Comparison of ENCODE assay signal across 28 cellular contexts in the genomic region with DNA sequence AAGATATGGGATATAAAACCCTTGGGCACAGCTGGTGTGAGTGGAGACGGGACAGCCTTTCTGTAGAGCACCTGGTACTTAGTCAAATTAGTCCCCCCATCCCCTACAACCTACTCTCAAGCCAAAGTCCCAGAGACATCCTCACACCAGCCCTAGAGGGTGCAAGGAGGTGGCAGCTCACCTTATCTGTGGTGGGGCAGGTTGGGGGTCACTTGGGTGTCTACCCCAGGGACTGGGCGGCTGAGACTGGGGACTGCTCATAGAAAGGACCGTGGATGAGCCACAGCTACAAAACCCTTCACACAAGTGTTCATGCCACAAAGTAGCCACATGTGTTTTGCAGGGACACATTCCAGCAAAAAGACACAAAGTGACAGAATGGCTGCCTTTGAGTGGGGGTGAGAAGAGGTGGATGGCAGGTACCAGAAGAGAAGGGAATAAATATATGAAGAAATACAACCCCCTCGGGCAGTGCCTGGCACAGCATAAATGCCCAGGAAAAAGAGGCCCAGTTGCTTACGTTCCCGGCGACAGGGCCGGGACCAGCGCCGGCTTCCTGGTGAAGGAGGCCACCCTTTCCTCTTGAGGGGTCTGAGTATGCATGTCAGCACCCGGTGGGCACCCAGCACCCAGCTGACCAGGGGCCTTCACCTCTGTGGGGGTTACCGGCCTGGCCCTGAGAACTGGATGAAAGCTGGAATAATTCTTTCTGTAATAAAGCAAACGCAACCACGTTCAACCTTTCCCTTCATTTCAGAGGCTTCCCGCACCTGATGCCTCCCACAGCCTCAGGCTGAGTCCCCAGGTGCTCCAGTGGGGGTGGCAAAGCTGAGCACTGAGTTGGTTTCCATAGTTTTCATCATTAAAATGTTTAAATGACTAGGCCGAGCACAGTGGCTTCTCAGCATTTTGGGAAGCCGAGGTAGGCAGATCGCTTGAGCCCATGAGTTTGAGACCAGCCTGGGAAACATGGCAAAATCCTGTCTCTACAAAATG.
"Had no signal": no experiment of that assay in that cellular context is flagged by ENCODE, and none has a peak within 500 bp of the region (broad histone marks: within the 10 kb centered on the region; RNA-seq: fewer than 3 reads in every experiment).

No MANE protein-coding gene starts in this region.

- H3K27ac Mint-ChIP-seq: activated CD4-positive, alpha-beta memory T cell treated with anti-CD3 and anti-CD28 coated beads for 36 hours; activated CD4-positive, alpha-beta T cell treated with anti-CD3 and anti-CD28 coated beads for 36 hours; activated CD4-positive, alpha-beta T cell treated with anti-CD3 and anti-CD28 coated beads, Interleukin-2, amount 10 ng/mL, durations not matched to agents 24 days and 14 days; activated CD8-positive, alpha-beta memory T cell treated with anti-CD3 and anti-CD28 coated beads, Interleukin-2, amount 10 ng/mL, durations not matched to agents 7 days and 5 days; activated CD8-positive, alpha-beta T cell treated with anti-CD3 and anti-CD28 coated beads, Interleukin-2, amount 10 ng/mL, durations not matched to agents 7 days and 5 days; activated naive CD4-positive, alpha-beta T cell treated with anti-CD3 and anti-CD28 coated beads, Interleukin-2, amount 10 ng/mL, durations not matched to agents 7 days and 5 days; activated naive CD4-positive, alpha-beta T cell treated with anti-CD3 and anti-CD28 coated beads, Interleukin-2, amount 50 U/mL, for 72 hours; activated naive CD8-positive, alpha-beta T cell treated with anti-CD3 and anti-CD28 coated beads, Interleukin-2, amount 10 ng/mL, durations not matched to agents 7 days and 5 days; brain; dendritic cell treated with granulocyte-macrophage colony-stimulating factor and Interleukin-4, amounts not matched to agents 40 ng/mL and 50 ng/mL, for 4 days; endodermal cell had no signal

- FAIRE-seq: colon had no signal

- H3K27me3 Mint-ChIP-seq: central memory CD8-positive, alpha-beta T cell had no signal

- DNase-seq: activated CD4-positive, alpha-beta memory T cell treated with anti-CD3 and anti-CD28 coated beads for 36 hours; activated CD4-positive, alpha-beta T cell treated with anti-CD3 and anti-CD28 coated beads for 36 hours; activated CD4-positive, alpha-beta T cell treated with anti-CD3 and anti-CD28 coated beads, Interleukin-2, amount 10 ng/mL, durations not matched to agents 24 days and 14 days; activated CD4-positive, CD25-positive, alpha-beta regulatory T cell; activated CD4-positive, CD25-positive, alpha-beta regulatory T cell treated with anti-CD3 and anti-CD28 coated beads, Interleukin-2, amount 50 U/mL, for 72 hours; activated CD8-positive, alpha-beta memory T cell treated with anti-CD3 and anti-CD28 coated beads, Interleukin-2, amount 10 ng/mL, durations not matched to agents 7 days and 5 days; activated CD8-positive, alpha-beta memory T cell treated with anti-CD3 and anti-CD28 coated beads, Interleukin-2, amount 50 U/mL, for 4 hours; activated CD8-positive, alpha-beta T cell treated with anti-CD3 and anti-CD28 coated beads, Interleukin-2, amount 10 ng/mL, durations not matched to agents 7 days and 5 days; activated gamma-delta T cell; activated naive CD4-positive, alpha-beta T cell; activated naive CD4-positive, alpha-beta T cell treated with anti-CD3 and anti-CD28 coated beads, Interleukin-2, amount 10 ng/mL, durations not matched to agents 7 days and 5 days; activated naive CD8-positive, alpha-beta T cell treated with anti-CD3 and anti-CD28 coated beads, Interleukin-2, amount 10 ng/mL, durations not matched to agents 7 days and 5 days; activated T-cell treated with anti-CD3 and anti-CD28 coated beads, Interleukin-2, amount 50 U/mL, for 1 hour; activated T-cell treated with anti-CD3 and anti-CD28 coated beads, Interleukin-2, amount 50 U/mL, for 48 hours; dorsolateral prefrontal cortex; effector memory CD4-positive, alpha-beta T cell; endodermal cell; foreskin keratinocyte; gastrocnemius medialis; glutamatergic neuron; heart right ventricle; T-helper 2 cell had no signal

- H3K4me1 Mint-ChIP-seq: activated CD4-positive, alpha-beta T cell treated with anti-CD3 and anti-CD28 coated beads for 36 hours had no signal

- H3K4me3 Mint-ChIP-seq: activated CD4-positive, alpha-beta memory T cell treated with anti-CD3 and anti-CD28 coated beads for 36 hours; activated CD4-positive, alpha-beta T cell treated with anti-CD3 and anti-CD28 coated beads for 36 hours; activated CD4-positive, alpha-beta T cell treated with anti-CD3 and anti-CD28 coated beads, Interleukin-2, amount 10 ng/mL, durations not matched to agents 24 days and 14 days; activated CD8-positive, alpha-beta memory T cell treated with anti-CD3 and anti-CD28 coated beads, Interleukin-2, amount 10 ng/mL, durations not matched to agents 7 days and 5 days; activated CD8-positive, alpha-beta T cell treated with anti-CD3 and anti-CD28 coated beads, Interleukin-2, amount 10 ng/mL, durations not matched to agents 7 days and 5 days; activated naive CD4-positive, alpha-beta T cell treated with anti-CD3 and anti-CD28 coated beads, Interleukin-2, amount 10 ng/mL, durations not matched to agents 7 days and 5 days; activated naive CD8-positive, alpha-beta T cell treated with anti-CD3 and anti-CD28 coated beads, Interleukin-2, amount 10 ng/mL, durations not matched to agents 7 days and 5 days; brain; central memory CD8-positive, alpha-beta T cell; dendritic cell treated with granulocyte-macrophage colony-stimulating factor and Interleukin-4, amounts not matched to agents 40 ng/mL and 50 ng/mL, for 4 days; endodermal cell had no signal

- H3K36me3 Mint-ChIP-seq: activated CD4-positive, alpha-beta memory T cell treated with anti-CD3 and anti-CD28 coated beads for 36 hours; activated CD8-positive, alpha-beta memory T cell treated with anti-CD3 and anti-CD28 coated beads, Interleukin-2, amount 10 ng/mL, durations not matched to agents 7 days and 5 days; activated naive CD4-positive, alpha-beta T cell treated with anti-CD3 and anti-CD28 coated beads, Interleukin-2, amount 10 ng/mL, durations not matched to agents 7 days and 5 days; activated naive CD4-positive, alpha-beta T cell treated with anti-CD3 and anti-CD28 coated beads, Interleukin-2, amount 50 U/mL, for 72 hours; activated naive CD8-positive, alpha-beta T cell treated with anti-CD3 and anti-CD28 coated beads, Interleukin-2, amount 10 ng/mL, durations not matched to agents 7 days and 5 days; brain had no signal

- ATAC-seq: activated CD4-positive, alpha-beta T cell treated with anti-CD3 and anti-CD28 coated beads for 36 hours; activated CD8-positive, alpha-beta memory T cell treated with anti-CD3 and anti-CD28 coated beads, Interleukin-2, amount 10 ng/mL, durations not matched to agents 7 days and 5 days; activated CD8-positive, alpha-beta T cell treated with anti-CD3 and anti-CD28 coated beads, Interleukin-2, amount 10 ng/mL, durations not matched to agents 7 days and 5 days; activated naive CD4-positive, alpha-beta T cell treated with anti-CD3 and anti-CD28 coated beads, Interleukin-2, amount 50 U/mL, for 72 hours; esophagus mucosa; foreskin keratinocyte; gastrocnemius medialis; heart right ventricle had no signal

- H3K9me3 Mint-ChIP-seq: activated CD4-positive, alpha-beta memory T cell treated with anti-CD3 and anti-CD28 coated beads for 36 hours; activated CD4-positive, alpha-beta T cell treated with anti-CD3 and anti-CD28 coated beads, Interleukin-2, amount 10 ng/mL, durations not matched to agents 24 days and 14 days; activated naive CD4-positive, alpha-beta T cell treated with anti-CD3 and anti-CD28 coated beads, Interleukin-2, amount 10 ng/mL, durations not matched to agents 7 days and 5 days; activated naive CD4-positive, alpha-beta T cell treated with anti-CD3 and anti-CD28 coated beads, Interleukin-2, amount 50 U/mL, for 72 hours; activated naive CD8-positive, alpha-beta T cell treated with anti-CD3 and anti-CD28 coated beads, Interleukin-2, amount 10 ng/mL, durations not matched to agents 7 days and 5 days; brain; central memory CD8-positive, alpha-beta T cell; dendritic cell treated with granulocyte-macrophage colony-stimulating factor and Interleukin-4, amounts not matched to agents 40 ng/mL and 50 ng/mL, for 4 days; endodermal cell had no signal
